In genomic region chr3:170007031-170007663, GRCh38 we compare ENCODE assay signal across 8 cellular contexts. TPM values are rescaled to one million over a fixed set of nuclear protein-coding genes. Genes with fewer than 3 reads are reported as not detected.
DNase-seq lines count a peak whose midpoint lies in the region; ATAC-seq and TF ChIP-seq lines count a peak whose summit lies in the region.

No MANE protein-coding gene starts in this region.

- H3K36me3 Mint-ChIP-seq in activated CD8-positive, alpha-beta T cell treated with anti-CD3 and anti-CD28 coated beads for 36 hours (ENCODE audit: low read depth): no peaks in the 10 kb centered on the region

- H3K27ac Mint-ChIP-seq in activated CD8-positive, alpha-beta T cell treated with anti-CD3 and anti-CD28 coated beads for 36 hours: peak overlapping the region; percentile 90

- DNase-seq in GM03348 (ENCODE audit: low spot score) (peak; percentile 28), medulla oblongata (ENCODE audit: extremely low spot score) (peak; percentile 31), HuH-7.5 (ENCODE audit: low spot score) (no peak), epidermal melanocyte (ENCODE audit: insufficient read length, low spot score) (no peak), NCI-H345 treated with DMSO at 0.1 percent for 48 hours (lab: John Stamatoyannopoulos, UW; ENCODE audit: unreplicated experiment) (no peak)
- DNase-seq in activated CD8-positive, alpha-beta T cell treated with anti-CD3 and anti-CD28 coated beads for 36 hours: peak; percentile 59

- H3K9me3 Mint-ChIP-seq in activated CD8-positive, alpha-beta T cell treated with anti-CD3 and anti-CD28 coated beads for 36 hours: no peaks in the 10 kb centered on the region

- no peak for TF ChIP-seq CTCF in activated CD8-positive, alpha-beta T cell treated with anti-CD3 and anti-CD28 coated beads for 36 hours (IDR thresholded peaks at IDR 0.05)

- no peaks in the 10 kb centered on the region for H3K27me3 Mint-ChIP-seq in activated CD8-positive, alpha-beta T cell treated with anti-CD3 and anti-CD28 coated beads for 36 hours

- H3K4me1 Mint-ChIP-seq in activated CD8-positive, alpha-beta T cell treated with anti-CD3 and anti-CD28 coated beads for 36 hours (ENCODE audit: low read depth): peaks cover 30% of the 10 kb centered on the region

- intact Hi-C loops in activated CD8-positive, alpha-beta T cell treated with anti-CD3 and anti-CD28 coated beads for 36 hours (cut with micrococcal nuclease): no loop called here

- H3K4me3 Mint-ChIP-seq in activated CD8-positive, alpha-beta T cell treated with anti-CD3 and anti-CD28 coated beads for 36 hours: peak overlapping the region; percentile 52

- CTCF ChIA-PET in activated CD8-positive, alpha-beta T cell treated with anti-CD3 and anti-CD28 coated beads for 36 hours (lab: Charles Lee): interaction anchor here (1.0 to 1.6 kb wide), 3 partner anchors 14 to 144 kb away, joined by 3 to 9 read pairs (median 3); no protein-coding TSS in a partner anchor

- POLR2A ChIA-PET in activated CD8-positive, alpha-beta T cell treated with anti-CD3 and anti-CD28 coated beads for 36 hours (lab: Charles Lee): interaction anchor here (0.7 kb wide), 1 partner anchor 20 kb away, joined by 3 read pairs; no protein-coding TSS in a partner anchor

- ATAC-seq in GM21381 (IDR thresholded peaks at IDR 0.05; ENCODE audit: unreplicated experiment): peak; percentile 76
- ATAC-seq in HG03565 (IDR thresholded peaks at IDR 0.05; ENCODE audit: unreplicated experiment): peak; percentile 88
- ATAC-seq in activated CD8-positive, alpha-beta T cell treated with anti-CD3 and anti-CD28 coated beads for 36 hours: peak; percentile 93

RNA-seq across cellular contexts. Expression of gene GPR160, which starts 30.6 kb away (rescaled TPM):
- 1 to 10 TPM; 6.2 to 8.2 TPM for total RNA-seq in activated CD8-positive, alpha-beta T cell treated with anti-CD3 and anti-CD28 coated beads for 36 hours

RNA-seq across cellular contexts. Expression of gene SEC62, which starts 40.5 kb away (rescaled TPM):
- 10 to 100 TPM; 52.5 to 60.2 TPM for total RNA-seq in activated CD8-positive, alpha-beta T cell treated with anti-CD3 and anti-CD28 coated beads for 36 hours

Comparison
In these comparisons a context has a peak if more than half of its experiments do, and no peak if none do; other contexts are left out.
1. DNase-seq: peak in GM03348 (single experiment), activated CD8-positive, alpha-beta T cell treated with anti-CD3 and anti-CD28 coated beads for 36 hours (single experiment) and medulla oblongata (single experiment); none in HuH-7.5 (single experiment), epidermal melanocyte (single experiment) and NCI-H345 treated with DMSO at 0.1 percent for 48 hours (single experiment).
2. Peak in every context shown above with its lines, with median percentiles within 50 percentile points of each other: ATAC-seq.